In the genomic region with DNA sequence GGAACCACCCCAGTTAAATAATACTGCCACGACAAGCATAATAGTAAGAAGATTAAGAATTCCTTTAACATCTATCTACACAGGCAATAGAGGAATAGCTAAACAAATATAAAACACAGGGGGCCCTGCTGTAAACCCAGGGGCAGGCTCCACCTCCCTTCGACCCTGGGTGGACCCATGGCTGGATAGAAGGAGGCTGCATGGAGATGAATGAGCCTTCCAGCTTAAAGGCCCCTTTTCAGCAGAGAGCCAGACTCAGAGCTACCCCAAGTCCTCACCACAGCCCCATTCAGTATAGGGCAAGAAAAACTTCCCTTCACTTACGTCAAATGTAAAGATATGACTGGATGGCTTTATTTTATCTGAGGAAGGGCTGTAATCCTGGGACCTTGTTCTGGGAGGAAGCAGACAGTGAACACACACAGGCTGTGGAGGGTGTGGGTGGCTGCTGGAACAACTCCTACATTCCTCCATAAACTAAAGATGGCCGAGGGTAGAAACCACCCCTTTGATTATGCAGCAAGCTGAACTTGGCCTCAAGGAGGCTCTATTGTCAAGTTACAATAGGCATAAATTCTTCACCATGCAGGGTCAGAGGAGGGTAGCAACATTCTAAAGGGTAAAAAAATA, we compare ENCODE assay signal across 10 cellular contexts. TPM values are rescaled to one million over a fixed set of nuclear protein-coding genes. Genes with fewer than 3 reads are reported as not detected.
DNase-seq lines count a peak whose midpoint lies in the region; ATAC-seq and TF ChIP-seq lines count a peak whose summit lies in the region.
"Had no signal": no experiment of that assay in that cellular context is flagged by ENCODE, and none has a peak within 500 bp of the region (broad histone marks: within the 10 kb centered on the region; RNA-seq: fewer than 3 reads in every experiment).

No MANE protein-coding gene starts in this region.

- no peak overlapping the region for H2AFZ ChIP-seq in smooth muscle cell (ENCODE audit: low read depth)

- H3K9me3 Mint-ChIP-seq in activated T-cell treated with anti-CD3 and anti-CD28 coated beads, Interleukin-2, amount 50 U/mL, for 72 hours: no peaks in the 10 kb centered on the region
- no peaks in the 10 kb centered on the region for H3K9me3 Mint-ChIP-seq in activated naive CD4-positive, alpha-beta T cell treated with anti-CD3 and anti-CD28 coated beads for 36 hours
- no peaks in the 10 kb centered on the region for H3K9me3 Mint-ChIP-seq in activated CD8-positive, alpha-beta T cell treated with anti-CD3 and anti-CD28 coated beads, Interleukin-2, amount 10 ng/mL, durations not matched to agents 7 days and 5 days (ENCODE audit: insufficient read depth)

- 0 out of 2 replicates have a peak, but pooled peaks have one; percentile 17 for TF ChIP-seq CTCF in HEK293 (tag by site-specific recombination; IDR thresholded peaks at IDR 0.05)
- no peak for TF ChIP-seq CTCF in cardiac fibroblast (IDR thresholded peaks at IDR 0.05; ENCODE audit: low read depth, low read length)
- TF ChIP-seq CTCF in smooth muscle cell (IDR thresholded peaks at IDR 0.05; ENCODE audit: borderline replicate concordance, insufficient read depth, poor library complexity, severe bottlenecking): no peak

- peak overlapping the region; percentile 78 for H3K4me2 ChIP-seq in smooth muscle cell

- H3K9me3 ChIP-seq in HEK293 (ENCODE audit: control insufficient read depth, insufficient read depth, low read depth, low read length) (no peaks in the 10 kb centered on the region), smooth muscle cell (replicated peaks; ENCODE audit: low read depth) (no peaks in the 10 kb centered on the region)
- H3K9me3 ChIP-seq: lower lobe of right lung had no signal

- H3K27me3 Mint-ChIP-seq in activated T-cell treated with anti-CD3 and anti-CD28 coated beads, Interleukin-2, amount 50 U/mL, for 72 hours (ENCODE audit: low read depth): peaks cover 40% of the 10 kb centered on the region
- H3K27me3 Mint-ChIP-seq in activated naive CD4-positive, alpha-beta T cell treated with anti-CD3 and anti-CD28 coated beads for 36 hours (ENCODE audit: low read depth): peaks cover 28% of the 10 kb centered on the region
- H3K27me3 Mint-ChIP-seq in activated CD8-positive, alpha-beta T cell treated with anti-CD3 and anti-CD28 coated beads, Interleukin-2, amount 10 ng/mL, durations not matched to agents 7 days and 5 days (ENCODE audit: low read depth): peaks cover 25% of the 10 kb centered on the region

- POLR2A ChIA-PET in HEK293 (lab: Yijun Ruan, JAX): interaction anchor here (0.8 to 1.5 kb wide), 2 partner anchors 31 to 34 kb away, joined by 4 read pairs; a partner anchor contains a TSS
- POLR2A ChIA-PET in activated CD8-positive, alpha-beta T cell treated with anti-CD3 and anti-CD28 coated beads, Interleukin-2, amount 10 ng/mL, durations not matched to agents 7 days and 5 days (lab: Charles Lee): no interaction called here

- intact Hi-C loops in activated naive CD4-positive, alpha-beta T cell treated with anti-CD3 and anti-CD28 coated beads for 36 hours (cut with micrococcal nuclease): no loop called here

- H3K36me3 Mint-ChIP-seq in activated T-cell treated with anti-CD3 and anti-CD28 coated beads, Interleukin-2, amount 50 U/mL, for 72 hours (ENCODE audit: insufficient read depth in 2 of 2): no peaks in the 10 kb centered on the region
- H3K36me3 Mint-ChIP-seq in activated naive CD4-positive, alpha-beta T cell treated with anti-CD3 and anti-CD28 coated beads for 36 hours (ENCODE audit: low read depth): no peaks in the 10 kb centered on the region
- no peaks in the 10 kb centered on the region for H3K36me3 Mint-ChIP-seq in activated CD8-positive, alpha-beta T cell treated with anti-CD3 and anti-CD28 coated beads, Interleukin-2, amount 10 ng/mL, durations not matched to agents 7 days and 5 days (ENCODE audit: low read depth)

- DNase-seq in cardiac fibroblast (ENCODE audit: low read depth in 2 of 2) (peak; percentile 60 to 89), iris pigment epithelial cell (ENCODE audit: low read depth) (peak; percentile 85), smooth muscle cell (lab: John Stamatoyannopoulos, UW; ENCODE audit: unreplicated experiment) (no peak)
- DNase-seq in activated T-cell treated with anti-CD3 and anti-CD28 coated beads, Interleukin-2, amount 50 U/mL, for 72 hours: no peak
- no peak for DNase-seq in activated naive CD4-positive, alpha-beta T cell treated with anti-CD3 and anti-CD28 coated beads for 36 hours
- DNase-seq in activated CD8-positive, alpha-beta T cell treated with anti-CD3 and anti-CD28 coated beads, Interleukin-2, amount 10 ng/mL, durations not matched to agents 7 days and 5 days: no peak
- DNase-seq in stimulated activated naive CD4-positive, alpha-beta T cell treated with Interleukin-2 at 50 U/mL for 16 hours (lab: John Stamatoyannopoulos, UW): no peak
- DNase-seq: lower lobe of right lung, NCI-H2081 had no signal

- peaks cover 7% of the 10 kb centered on the region for H3K4me1 Mint-ChIP-seq in activated T-cell treated with anti-CD3 and anti-CD28 coated beads, Interleukin-2, amount 50 U/mL, for 72 hours (ENCODE audit: low read depth)
- peaks cover 3% of the 10 kb centered on the region for H3K4me1 Mint-ChIP-seq in activated naive CD4-positive, alpha-beta T cell treated with anti-CD3 and anti-CD28 coated beads for 36 hours (ENCODE audit: low read depth)
- H3K4me1 Mint-ChIP-seq in activated CD8-positive, alpha-beta T cell treated with anti-CD3 and anti-CD28 coated beads, Interleukin-2, amount 10 ng/mL, durations not matched to agents 7 days and 5 days (ENCODE audit: low read depth): no peaks in the 10 kb centered on the region

- no peak overlapping the region for H3K4me3 ChIP-seq in HEK293 (ENCODE audit: low read depth, low read length)
- no peak overlapping the region for H3K4me3 ChIP-seq in cardiac fibroblast (replicated peaks in 1 of 2; ENCODE audit: low read depth in 2 of 2, low read length in 2 of 2)
- H3K4me3 ChIP-seq in smooth muscle cell: no peak overlapping the region
- H3K4me3 ChIP-seq: lower lobe of right lung had no signal

- H3K4me3 Mint-ChIP-seq in activated T-cell treated with anti-CD3 and anti-CD28 coated beads, Interleukin-2, amount 50 U/mL, for 72 hours: no peak overlapping the region
- no peak overlapping the region for H3K4me3 Mint-ChIP-seq in activated naive CD4-positive, alpha-beta T cell treated with anti-CD3 and anti-CD28 coated beads for 36 hours
- no peak overlapping the region for H3K4me3 Mint-ChIP-seq in activated CD8-positive, alpha-beta T cell treated with anti-CD3 and anti-CD28 coated beads, Interleukin-2, amount 10 ng/mL, durations not matched to agents 7 days and 5 days

- 12% methylated on average over 4 of the region's 4 CpGs for WGBS in smooth muscle cell (ENCODE audit: low lambda C conversion rate)

- no peak overlapping the region; the same call in 1 of the 2 replicates for H3K27ac ChIP-seq in HEK293 (ENCODE audit: extremely low read depth, low read depth, low read length)
- H3K27ac ChIP-seq in smooth muscle cell (ENCODE audit: low read depth): peak overlapping the region; percentile 95
- H3K27ac ChIP-seq: lower lobe of right lung had no signal

- peaks cover 93% of the 10 kb centered on the region for H3K79me2 ChIP-seq in smooth muscle cell (ENCODE audit: low read depth)

- peaks cover 54% of the 10 kb centered on the region for H3F3A ChIP-seq in smooth muscle cell (ENCODE audit: low read depth)

- no peaks in the 10 kb centered on the region for H3K27me3 ChIP-seq in smooth muscle cell (ENCODE audit: low read depth)

- H3K27ac Mint-ChIP-seq in activated T-cell treated with anti-CD3 and anti-CD28 coated beads, Interleukin-2, amount 50 U/mL, for 72 hours: no peak overlapping the region
- no peak overlapping the region for H3K27ac Mint-ChIP-seq in activated naive CD4-positive, alpha-beta T cell treated with anti-CD3 and anti-CD28 coated beads for 36 hours
- H3K27ac Mint-ChIP-seq in activated CD8-positive, alpha-beta T cell treated with anti-CD3 and anti-CD28 coated beads, Interleukin-2, amount 10 ng/mL, durations not matched to agents 7 days and 5 days: no peak overlapping the region

- H3K36me3 ChIP-seq in HEK293 (ENCODE audit: control insufficient read depth in 2 of 2, insufficient read depth in 1 of 2, low read length in 2 of 2): no peaks in the 10 kb centered on the region; a peak in 1 of 3 replicates
- H3K36me3 ChIP-seq in smooth muscle cell (ENCODE audit: low read depth): peaks cover 4% of the 10 kb centered on the region
- H3K36me3 ChIP-seq: lower lobe of right lung had no signal

- peaks cover 95% of the 10 kb centered on the region for H4K20me1 ChIP-seq in smooth muscle cell (ENCODE audit: low read depth)

- CTCF ChIA-PET in HEK293 (lab: Yijun Ruan, JAX): interaction anchor here (0.6 to 2.1 kb wide), 6 partner anchors 9 to 41 kb away, joined by 3 to 9 read pairs (median 4); no protein-coding TSS in a partner anchor
- CTCF ChIA-PET in activated naive CD4-positive, alpha-beta T cell treated with anti-CD3 and anti-CD28 coated beads for 36 hours (lab: Charles Lee): interaction anchor here (0.7 kb wide), 1 partner anchor 113 kb away, joined by 3 read pairs; no protein-coding TSS in a partner anchor
- CTCF ChIA-PET in activated CD8-positive, alpha-beta T cell treated with anti-CD3 and anti-CD28 coated beads, Interleukin-2, amount 10 ng/mL, durations not matched to agents 7 days and 5 days (lab: Charles Lee): interaction anchor here (0.6 kb wide), 1 partner anchor 28 kb away, joined by 3 read pairs; no protein-coding TSS in a partner anchor

- peaks cover 45% of the 10 kb centered on the region for H3K4me1 ChIP-seq in HEK293 (ENCODE audit: control insufficient read depth, insufficient read depth, low read length)
- peaks cover 66% of the 10 kb centered on the region for H3K4me1 ChIP-seq in smooth muscle cell (ENCODE audit: low read depth)

- H3K9ac ChIP-seq in smooth muscle cell (ENCODE audit: low read depth): peak overlapping the region; percentile 63

- ATAC-seq in activated T-cell treated with anti-CD3 and anti-CD28 coated beads, Interleukin-2, amount 50 U/mL, for 72 hours (replicated peaks in 1 of 2): no peak
- ATAC-seq in activated CD8-positive, alpha-beta T cell treated with anti-CD3 and anti-CD28 coated beads, Interleukin-2, amount 10 ng/mL, durations not matched to agents 7 days and 5 days: no peak

TF ChIP-seq in HEK293, 187 proteins besides CTCF, POLR2A, EP300 and RAD21 (continues in another document):
- TF ChIP-seq ZNF175 (tag by site-specific recombination; IDR thresholded peaks at IDR 0.05) (no peak), WT1 (tag by site-specific recombination; IDR thresholded peaks at IDR 0.05) (no peak), RBAK (tag by site-specific recombination; IDR thresholded peaks at IDR 0.05) (no peak), ZNF791 (tag by site-specific recombination; IDR thresholded peaks at IDR 0.05) (no peak), ZNF184 (tag by site-specific recombination; IDR thresholded peaks at IDR 0.05) (no peak), ZNF248 (tag by site-specific recombination; IDR thresholded peaks at IDR 0.05) (no peak)

RNA-seq across cellular contexts. Expression of a gene that starts 30.5 kb away (rescaled TPM):
- total RNA-seq in smooth muscle cell: 54.0 and 64.2 TPM in 2 replicates
- polyA plus RNA-seq in smooth muscle cell: 35.3 and 38.8 TPM in 2 replicates
- total RNA-seq in activated T-cell treated with anti-CD3 and anti-CD28 coated beads, Interleukin-2, amount 50 U/mL, for 72 hours: under 1 TPM; 0.14 TPM
- not detected for total RNA-seq in activated naive CD4-positive, alpha-beta T cell treated with anti-CD3 and anti-CD28 coated beads for 36 hours
- total RNA-seq in activated CD8-positive, alpha-beta T cell treated with anti-CD3 and anti-CD28 coated beads, Interleukin-2, amount 10 ng/mL, durations not matched to agents 7 days and 5 days: not detected

Comparison
In these comparisons a context has a peak if more than half of its experiments do, and no peak if none do; other contexts are left out.
1. DNase-seq: peak in cardiac fibroblast (2 of 2) and iris pigment epithelial cell (single experiment); none in smooth muscle cell (single experiment), activated T-cell treated with anti-CD3 and anti-CD28 coated beads, Interleukin-2, amount 50 U/mL, for 72 hours (0 of 2), activated naive CD4-positive, alpha-beta T cell treated with anti-CD3 and anti-CD28 coated beads for 36 hours (single experiment), activated CD8-positive, alpha-beta T cell treated with anti-CD3 and anti-CD28 coated beads, Interleukin-2, amount 10 ng/mL, durations not matched to agents 7 days and 5 days (single experiment) and stimulated activated naive CD4-positive, alpha-beta T cell treated with Interleukin-2 at 50 U/mL for 16 hours (single experiment).
2. RNA of a gene that starts 30.5 kb away (total RNA-seq): 54.0 to 64.2 TPM in smooth muscle cell; 0.14 TPM in activated T-cell treated with anti-CD3 and anti-CD28 coated beads, Interleukin-2, amount 50 U/mL, for 72 hours, not detected in activated naive CD4-positive, alpha-beta T cell treated with anti-CD3 and anti-CD28 coated beads for 36 hours and not detected in activated CD8-positive, alpha-beta T cell treated with anti-CD3 and anti-CD28 coated beads, Interleukin-2, amount 10 ng/mL, durations not matched to agents 7 days and 5 days; every median in the first group is over 10 times any median in the second.